Comparison of ENCODE assay signal across 1 cellular context in genomic region chr9:136789523-136789937, GRCh38.
TF ChIP-seq lines count a peak whose summit lies in the region.

No MANE protein-coding gene starts in this region.

TF ChIP-seq in HepG2, 621 proteins besides CTCF, POLR2A, EP300 and RAD21 (continued from another document and continues in another):
- TF ChIP-seq TOPORS (CRISPR knock-in tag; IDR thresholded peaks at IDR 0.05) (no peak), SUZ12 (IDR thresholded peaks at IDR 0.05; ENCODE audit: low read depth, low read length) (no peak), ASH2L (IDR thresholded peaks at IDR 0.05; ENCODE audit: insufficient read length, low read depth, low read length) (peak; percentile 15), HDAC1 (CRISPR knock-in tag; IDR thresholded peaks at IDR 0.05) (no peak), RORA (CRISPR knock-in tag; IDR thresholded peaks at IDR 0.05) (no peak), SRSF1 (optimal IDR thresholded peaks at IDR 0.05; ENCODE audit: low read depth, low read length) (no peak), THAP7 (CRISPR knock-in tag; IDR thresholded peaks at IDR 0.05) (no peak), SIX1 (CRISPR knock-in tag; IDR thresholded peaks at IDR 0.05; ENCODE audit: borderline replicate concordance) (peak; percentile 59; the same call in 1 of the 2 replicates), PRMT3 (CRISPR knock-in tag; IDR thresholded peaks at IDR 0.05; ENCODE audit: borderline replicate concordance, low read depth) (no peak), POLR2G (IDR thresholded peaks at IDR 0.05; ENCODE audit: low read depth, low read length) (0 out of 2 replicates have a peak, but pooled peaks have one; percentile 45), ZNF562 (CRISPR knock-in tag; IDR thresholded peaks at IDR 0.05; ENCODE audit: borderline replicate concordance) (no peak), CBX2 (IDR thresholded peaks at IDR 0.05; ENCODE audit: low read depth, low read length) (no peak), CBX2 (CRISPR knock-in tag; IDR thresholded peaks at IDR 0.05; ENCODE audit: low read depth) (no peak), NCOR1 (IDR thresholded peaks at IDR 0.05; ENCODE audit: borderline replicate concordance, low read length) (no peak), KLF13 (CRISPR knock-in tag; IDR thresholded peaks at IDR 0.05) (no peak), ZMYM4 (CRISPR knock-in tag; IDR thresholded peaks at IDR 0.05) (no peak), ZNF766 (CRISPR knock-in tag; IDR thresholded peaks at IDR 0.05; ENCODE audit: borderline replicate concordance) (no peak), ZNF432 (CRISPR knock-in tag; IDR thresholded peaks at IDR 0.05; ENCODE audit: borderline replicate concordance) (no peak), KDM6A (CRISPR knock-in tag; IDR thresholded peaks at IDR 0.05; ENCODE audit: low read depth) (peak; percentile 71), TEAD3 (CRISPR knock-in tag; optimal IDR thresholded peaks at IDR 0.05; ENCODE audit: borderline replicate concordance) (no peak), ZNF460 (CRISPR knock-in tag; IDR thresholded peaks at IDR 0.05; ENCODE audit: borderline replicate concordance) (no peak), ZNF678 (CRISPR knock-in tag; IDR thresholded peaks at IDR 0.05) (no peak), GATA4 (IDR thresholded peaks at IDR 0.05; ENCODE audit: borderline replicate concordance, low read depth) (no peak), FOXO1 (CRISPR knock-in tag; IDR thresholded peaks at IDR 0.05) (peak; percentile 51; the same call in 1 of the 2 replicates), ZC3H13 (CRISPR knock-in tag; IDR thresholded peaks at IDR 0.05) (no peak), ZNF451 (CRISPR knock-in tag; IDR thresholded peaks at IDR 0.05) (no peak), ELF3 (CRISPR knock-in tag; IDR thresholded peaks at IDR 0.05) (0 out of 2 replicates have a peak, but pooled peaks have one; percentile 46), SMAD3 (CRISPR knock-in tag; IDR thresholded peaks at IDR 0.05) (no peak), ZNF382 (CRISPR knock-in tag; IDR thresholded peaks at IDR 0.05; ENCODE audit: borderline replicate concordance) (no peak), SMAD9 (CRISPR knock-in tag; IDR thresholded peaks at IDR 0.05) (no peak), POLR2AphosphoS2 (IDR thresholded peaks at IDR 0.05; ENCODE audit: low read depth, low read length) (no peak), ATM (IDR thresholded peaks at IDR 0.05; ENCODE audit: borderline replicate concordance) (no peak), FOXA1 (IDR thresholded peaks at IDR 0.05) (no peak), FOXA1 (CRISPR knock-in tag; IDR thresholded peaks at IDR 0.05) (peak; percentile 90), LCORL (IDR thresholded peaks at IDR 0.05) (peak; percentile 12; the same call in 1 of the 2 replicates), LCORL (CRISPR knock-in tag; IDR thresholded peaks at IDR 0.05) (no peak), ZNF296 (CRISPR knock-in tag; conservative IDR thresholded peaks at IDR 0.05) (no peak), SKIL (CRISPR knock-in tag; IDR thresholded peaks at IDR 0.05; ENCODE audit: borderline replicate concordance) (no peak), CAMTA2 (CRISPR knock-in tag; IDR thresholded peaks at IDR 0.05; ENCODE audit: borderline replicate concordance) (no peak), RBAK (CRISPR knock-in tag; IDR thresholded peaks at IDR 0.05) (no peak), MYC (CRISPR knock-in tag; IDR thresholded peaks at IDR 0.05; ENCODE audit: borderline replicate concordance) (peak; percentile 31; the same call in 1 of the 2 replicates), HOXA5 (CRISPR knock-in tag; IDR thresholded peaks at IDR 0.05) (no peak), CBFB (CRISPR knock-in tag; IDR thresholded peaks at IDR 0.05) (no peak), BRF2 (CRISPR knock-in tag; IDR thresholded peaks at IDR 0.05) (no peak), RARA (CRISPR knock-in tag; IDR thresholded peaks at IDR 0.05) (peak; percentile 68), ZNF629 (CRISPR knock-in tag; conservative IDR thresholded peaks at IDR 0.05) (no peak), ZNF512 (CRISPR knock-in tag; IDR thresholded peaks at IDR 0.05) (no peak), HNRNPL (IDR thresholded peaks at IDR 0.05; ENCODE audit: low read depth, low read length) (no peak), ZNF510 (CRISPR knock-in tag; IDR thresholded peaks at IDR 0.05; ENCODE audit: low read depth) (no peak), MED1 (CRISPR knock-in tag; IDR thresholded peaks at IDR 0.05) (peak; percentile 36; the same call in 1 of the 2 replicates), ZNF546 (CRISPR knock-in tag; conservative IDR thresholded peaks at IDR 0.05) (no peak), ETV6 (CRISPR knock-in tag; conservative IDR thresholded peaks at IDR 0.05) (no peak), STAT5B (CRISPR knock-in tag; IDR thresholded peaks at IDR 0.05) (0 out of 2 replicates have a peak, but pooled peaks have one; percentile 20), DMTF1 (CRISPR knock-in tag; IDR thresholded peaks at IDR 0.05) (no peak), SKI (IDR thresholded peaks at IDR 0.05; ENCODE audit: partially characterized antibody) (no peak), ZNF280B (CRISPR knock-in tag; IDR thresholded peaks at IDR 0.05; ENCODE audit: borderline replicate concordance) (no peak), ZNF468 (CRISPR knock-in tag; IDR thresholded peaks at IDR 0.05) (no peak), ZNF670 (CRISPR knock-in tag; IDR thresholded peaks at IDR 0.05; ENCODE audit: borderline replicate concordance) (no peak)
- TF ChIP-seq, protein P1, sequence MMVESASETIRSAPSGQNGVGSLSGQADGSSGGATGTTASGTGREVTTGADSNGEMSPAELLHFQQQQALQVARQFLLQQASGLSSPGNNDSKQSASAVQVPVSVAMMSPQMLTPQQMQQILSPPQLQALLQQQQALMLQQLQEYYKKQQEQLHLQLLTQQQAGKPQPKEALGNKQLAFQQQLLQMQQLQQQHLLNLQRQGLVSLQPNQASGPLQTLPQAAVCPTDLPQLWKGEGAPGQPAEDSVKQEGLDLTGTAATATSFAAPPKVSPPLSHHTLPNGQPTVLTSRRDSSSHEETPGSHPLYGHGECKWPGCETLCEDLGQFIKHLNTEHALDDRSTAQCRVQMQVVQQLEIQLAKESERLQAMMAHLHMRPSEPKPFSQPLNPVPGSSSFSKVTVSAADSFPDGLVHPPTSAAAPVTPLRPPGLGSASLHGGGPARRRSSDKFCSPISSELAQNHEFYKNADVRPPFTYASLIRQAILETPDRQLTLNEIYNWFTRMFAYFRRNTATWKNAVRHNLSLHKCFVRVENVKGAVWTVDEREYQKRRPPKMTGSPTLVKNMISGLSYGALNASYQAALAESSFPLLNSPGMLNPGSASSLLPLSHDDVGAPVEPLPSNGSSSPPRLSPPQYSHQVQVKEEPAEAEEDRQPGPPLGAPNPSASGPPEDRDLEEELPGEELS (CRISPR knock-in tag; IDR thresholded peaks at IDR 0.05), result peak; percentile 1
- TF ChIP-seq, protein P2, sequence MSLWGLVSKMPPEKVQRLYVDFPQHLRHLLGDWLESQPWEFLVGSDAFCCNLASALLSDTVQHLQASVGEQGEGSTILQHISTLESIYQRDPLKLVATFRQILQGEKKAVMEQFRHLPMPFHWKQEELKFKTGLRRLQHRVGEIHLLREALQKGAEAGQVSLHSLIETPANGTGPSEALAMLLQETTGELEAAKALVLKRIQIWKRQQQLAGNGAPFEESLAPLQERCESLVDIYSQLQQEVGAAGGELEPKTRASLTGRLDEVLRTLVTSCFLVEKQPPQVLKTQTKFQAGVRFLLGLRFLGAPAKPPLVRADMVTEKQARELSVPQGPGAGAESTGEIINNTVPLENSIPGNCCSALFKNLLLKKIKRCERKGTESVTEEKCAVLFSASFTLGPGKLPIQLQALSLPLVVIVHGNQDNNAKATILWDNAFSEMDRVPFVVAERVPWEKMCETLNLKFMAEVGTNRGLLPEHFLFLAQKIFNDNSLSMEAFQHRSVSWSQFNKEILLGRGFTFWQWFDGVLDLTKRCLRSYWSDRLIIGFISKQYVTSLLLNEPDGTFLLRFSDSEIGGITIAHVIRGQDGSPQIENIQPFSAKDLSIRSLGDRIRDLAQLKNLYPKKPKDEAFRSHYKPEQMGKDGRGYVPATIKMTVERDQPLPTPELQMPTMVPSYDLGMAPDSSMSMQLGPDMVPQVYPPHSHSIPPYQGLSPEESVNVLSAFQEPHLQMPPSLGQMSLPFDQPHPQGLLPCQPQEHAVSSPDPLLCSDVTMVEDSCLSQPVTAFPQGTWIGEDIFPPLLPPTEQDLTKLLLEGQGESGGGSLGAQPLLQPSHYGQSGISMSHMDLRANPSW (CRISPR knock-in tag; IDR thresholded peaks at IDR 0.05; ENCODE audit: borderline replicate concordance), result no peak
- TF ChIP-seq, protein P3, sequence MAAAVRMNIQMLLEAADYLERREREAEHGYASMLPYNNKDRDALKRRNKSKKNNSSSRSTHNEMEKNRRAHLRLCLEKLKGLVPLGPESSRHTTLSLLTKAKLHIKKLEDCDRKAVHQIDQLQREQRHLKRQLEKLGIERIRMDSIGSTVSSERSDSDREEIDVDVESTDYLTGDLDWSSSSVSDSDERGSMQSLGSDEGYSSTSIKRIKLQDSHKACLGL (CRISPR knock-in tag; IDR thresholded peaks at IDR 0.05), result no peak
- TF ChIP-seq, protein P4, sequence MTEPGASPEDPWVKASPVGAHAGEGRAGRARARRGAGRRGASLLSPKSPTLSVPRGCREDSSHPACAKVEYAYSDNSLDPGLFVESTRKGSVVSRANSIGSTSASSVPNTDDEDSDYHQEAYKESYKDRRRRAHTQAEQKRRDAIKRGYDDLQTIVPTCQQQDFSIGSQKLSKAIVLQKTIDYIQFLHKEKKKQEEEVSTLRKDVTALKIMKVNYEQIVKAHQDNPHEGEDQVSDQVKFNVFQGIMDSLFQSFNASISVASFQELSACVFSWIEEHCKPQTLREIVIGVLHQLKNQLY (CRISPR knock-in tag; IDR thresholded peaks at IDR 0.05), result no peak
